ENCODE assay signal across 1 cellular context in genomic region chr3:113552851-113553250, GRCh38.
TF ChIP-seq lines count a peak whose summit lies in the region.

No MANE protein-coding gene starts in this region.

TF ChIP-seq in GM23338, 12 proteins besides CTCF, POLR2A, EP300 and RAD21:
- no peak for TF ChIP-seq ZNF462 (CRISPR knock-in tag; IDR thresholded peaks at IDR 0.05)
- TF ChIP-seq EZH2phosphoT487 (IDR thresholded peaks at IDR 0.05; ENCODE audit: unreplicated experiment) = no peak
- TF ChIP-seq ETS1 (IDR thresholded peaks at IDR 0.05) = no peak
- no peak for TF ChIP-seq NANOG (IDR thresholded peaks at IDR 0.05; ENCODE audit: borderline replicate concordance)
- no peak for TF ChIP-seq STAT1 (IDR thresholded peaks at IDR 0.05; ENCODE audit: unreplicated experiment)
- TF ChIP-seq ZNF114 (CRISPR knock-in tag; IDR thresholded peaks at IDR 0.05) = no peak
- TF ChIP-seq REST (IDR thresholded peaks at IDR 0.05; ENCODE audit: unreplicated experiment) = no peak
- no peak for TF ChIP-seq CREB1 (CRISPR knock-in tag; IDR thresholded peaks at IDR 0.05; ENCODE audit: low read depth)
- no peak for TF ChIP-seq EZH2 (IDR thresholded peaks at IDR 0.05; ENCODE audit: low read depth, unreplicated experiment)
- no peak for TF ChIP-seq POLR2AphosphoS5 (IDR thresholded peaks at IDR 0.05; ENCODE audit: low read depth)
- no peak for TF ChIP-seq ZNF331 (CRISPR knock-in tag; IDR thresholded peaks at IDR 0.05; ENCODE audit: low read depth)
- no peak for TF ChIP-seq JUNB (IDR thresholded peaks at IDR 0.05; ENCODE audit: unreplicated experiment)
